Comparison of ENCODE assay signal across 27 cellular contexts in the genomic region with DNA sequence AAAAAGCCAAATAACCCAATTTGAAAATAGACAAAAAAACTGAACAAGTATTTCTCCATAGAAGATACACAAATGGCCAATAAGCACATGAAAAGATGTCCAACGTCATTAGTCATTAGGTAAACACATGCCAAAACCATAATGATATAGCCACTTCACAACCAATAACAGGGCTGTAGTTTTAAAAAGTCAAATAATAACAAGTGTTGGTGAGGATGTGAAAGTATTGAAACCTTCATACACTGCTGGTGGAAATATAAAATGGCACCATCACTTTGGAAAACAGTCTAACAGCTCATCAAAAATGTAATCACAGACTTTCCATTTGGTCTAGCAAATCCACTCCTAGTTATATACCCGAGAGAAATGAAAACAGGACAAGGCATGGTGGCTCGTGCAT.
"Had no signal": no experiment of that assay in that cellular context is flagged by ENCODE, and none has a peak within 500 bp of the region (broad histone marks: within the 10 kb centered on the region; RNA-seq: fewer than 3 reads in every experiment).

No MANE protein-coding gene starts in this region.

- FAIRE-seq: colon, endometrium, endothelial cell of umbilical vein, frontal cortex had no signal

- ATAC-seq: effector memory CD8-positive, alpha-beta T cell; esophagus mucosa; foreskin keratinocyte; gastrocnemius medialis; gastroesophageal sphincter; heart left ventricle; heart right ventricle had no signal

- H3K36me3 ChIP-seq: colonic mucosa, esophagus muscularis mucosa, esophagus squamous epithelium, gastrocnemius medialis, gastroesophageal sphincter, heart left ventricle, heart right ventricle had no signal

- H3K9me3 ChIP-seq: colonic mucosa, esophagus muscularis mucosa, gastrocnemius medialis, gastroesophageal sphincter had no signal

- H3K27me3 ChIP-seq: colonic mucosa, esophagus muscularis mucosa, gastroesophageal sphincter had no signal

- DNase-seq: colonic mucosa; cortex of kidney; dermis blood vessel endothelial cell; dorsolateral prefrontal cortex; effector CD4-positive, alpha-beta T cell; effector CD8-positive, alpha-beta T cell; effector memory CD4-positive, alpha-beta T cell; effector memory CD8-positive, alpha-beta T cell; endodermal cell; erythroblast; esophagus squamous epithelium; foreskin fibroblast; foreskin keratinocyte; gastrocnemius medialis; glutamatergic neuron; head of caudate nucleus; heart right ventricle had no signal

- H3K27ac ChIP-seq: colonic mucosa, coronary artery, dorsolateral prefrontal cortex, epithelial cell of prostate, esophagus muscularis mucosa, esophagus squamous epithelium, foreskin keratinocyte, gastrocnemius medialis, gastroesophageal sphincter, heart left ventricle, heart right ventricle had no signal

- H3K4me1 ChIP-seq: colonic mucosa, foreskin keratinocyte, gastrocnemius medialis had no signal

- H3K4me3 ChIP-seq: colonic mucosa, coronary artery, dorsolateral prefrontal cortex, esophagus muscularis mucosa, esophagus squamous epithelium, gastrocnemius medialis, gastroesophageal sphincter, heart left ventricle, heart right ventricle had no signal
